ENCODE assay signal across 23 cellular contexts in genomic region chr3:145673790-145674189, GRCh38.
A peak's percentile ranks its signal among the peaks of the same experiment; 100 is the strongest.
DNase-seq lines count a peak whose midpoint lies in the region; ATAC-seq and TF ChIP-seq lines count a peak whose summit lies in the region.
"Had no signal": no experiment of that assay in that cellular context is flagged by ENCODE, and none has a peak within 500 bp of the region (broad histone marks: within the 10 kb centered on the region; RNA-seq: fewer than 3 reads in every experiment).

No MANE protein-coding gene starts in this region.

- CTCF ChIA-PET in A673 (lab: Charles Lee), result no interaction called here
- CTCF ChIA-PET in OCI-LY7 (lab: Charles Lee; ENCODE audit: unreplicated experiment), result no interaction called here

- no peak overlapping the region for H3K27ac ChIP-seq in A673 (ENCODE audit: low read depth, low read length, poor library complexity, severe bottlenecking)
- no peak overlapping the region for H3K27ac ChIP-seq in OCI-LY7 (ENCODE audit: low read depth, low read length, poor library complexity, severe bottlenecking)
- no peak overlapping the region for H3K27ac ChIP-seq in mesenchymal stem cell (ENCODE audit: low read length, poor library complexity, severe bottlenecking)
- H3K27ac ChIP-seq: BLaER1 treated with 17β-estradiol and CSF1 and Interleukin-3, amounts not matched to agents 10 nM and 100 nM; Peyer's patch; SK-N-MC had no signal

- H3K14ac ChIP-seq in mesenchymal stem cell (ENCODE audit: low read length in 2 of 2), result peak overlapping the region in 1 of 2 experiments; percentile 11

- peak; percentile 3 for DNase-seq in A673 (ENCODE audit: low spot score)
- no peak for DNase-seq in OCI-LY7 (ENCODE audit: low spot score)
- no peak for DNase-seq in mesenchymal stem cell
- no peak for DNase-seq in cerebellar nuclear complex (lab: John Stamatoyannopoulos, UW)
- DNase-seq: CD4-positive, alpha-beta memory T cell; COR-L47; Karpas-422; NCI-H1092; NCI-H1417 treated with DMSO at 0.1 percent for 48 hours; NCI-H187 treated with DMSO at 0.1 percent for 48 hours; NCI-H2107; NCI-H446 treated with DMSO at 0.1 percent for 48 hours; NCI-H526; Peyer's patch; SHP77 treated with DMSO at 0.1 percent for 48 hours had no signal

- no peak overlapping the region for H2AK5ac ChIP-seq in mesenchymal stem cell (ENCODE audit: low read length, severe bottlenecking)

- POLR2A ChIA-PET in A673 (lab: Charles Lee; ENCODE audit: low non-redundant PET), result no interaction called here
- POLR2A ChIA-PET in OCI-LY7 (lab: Charles Lee), result interaction anchor here (0.7 to 0.9 kb wide), 2 partner anchors 17 to 1475 kb away, joined by 3 read pairs; no protein-coding TSS in a partner anchor

- ATAC-seq in GM18520 (IDR thresholded peaks at IDR 0.05; ENCODE audit: unreplicated experiment), result no peak
- ATAC-seq in HG03139 (IDR thresholded peaks at IDR 0.05; ENCODE audit: unreplicated experiment), result no peak
- ATAC-seq: GM12878, HCT116, HepG2 had no signal

- no peak overlapping the region for H2BK12ac ChIP-seq in mesenchymal stem cell (ENCODE audit: low read length in 2 of 2)

- no peaks in the 10 kb centered on the region for H3K9me2 ChIP-seq in OCI-LY7 (ENCODE audit: insufficient read depth, low read length)

- H3K36me3 ChIP-seq in A673 (ENCODE audit: insufficient read depth, low read length, poor library complexity, severe bottlenecking) (no peaks in the 10 kb centered on the region), OCI-LY7 (ENCODE audit: insufficient read depth, low read length) (no peaks in the 10 kb centered on the region), mesenchymal stem cell (ENCODE audit: control insufficient read depth in 1 of 2, insufficient read depth in 2 of 2, low read depth in 1 of 2, low read length in 2 of 2) (no peaks in the 10 kb centered on the region), neuron (ENCODE audit: insufficient read depth, low read length) (no peaks in the 10 kb centered on the region)
- H3K36me3 ChIP-seq: BLaER1 treated with 17β-estradiol and CSF1 and Interleukin-3, amounts not matched to agents 10 nM and 100 nM; Peyer's patch had no signal

- TF ChIP-seq CTCF in A673 (conservative IDR thresholded peaks at IDR 0.05; ENCODE audit: low read depth, low read length) (no peak), OCI-LY7 (conservative IDR thresholded peaks at IDR 0.05; ENCODE audit: low read length) (no peak)

- no peak overlapping the region for H3K9ac ChIP-seq in mesenchymal stem cell (ENCODE audit: low read length)
- H3K9ac ChIP-seq: BLaER1 treated with 17β-estradiol and CSF1 and Interleukin-3, amounts not matched to agents 10 nM and 100 nM had no signal

- H3K18ac ChIP-seq in mesenchymal stem cell (ENCODE audit: low read depth in 1 of 2, low read length in 2 of 2), result peak overlapping the region in 1 of 2 experiments; percentile 40

- 77% methylated on average over 1 of the region's 2 CpGs for WGBS in mesenchymal stem cell

- no peaks in the 10 kb centered on the region for H4K20me1 ChIP-seq in OCI-LY7 (ENCODE audit: insufficient read depth, low read length)
- H4K20me1 ChIP-seq: BLaER1 treated with 17β-estradiol and CSF1 and Interleukin-3, amounts not matched to agents 10 nM and 100 nM had no signal

- H3K4ac ChIP-seq in mesenchymal stem cell (ENCODE audit: low read depth in 1 of 2, low read length in 2 of 2), result no peak overlapping the region

- no peaks in the 10 kb centered on the region for H3K79me1 ChIP-seq in mesenchymal stem cell (replicated peaks; ENCODE audit: low read length, poor library complexity, severe bottlenecking)

- H3K4me1 ChIP-seq in A673 (ENCODE audit: insufficient read depth, low read length, poor library complexity, severe bottlenecking) (no peaks in the 10 kb centered on the region), OCI-LY7 (ENCODE audit: insufficient read depth, low read length, poor library complexity, severe bottlenecking) (no peaks in the 10 kb centered on the region), mesenchymal stem cell (ENCODE audit: control insufficient read depth, insufficient read depth, low read depth, low read length) (no peaks in the 10 kb centered on the region), neuron (ENCODE audit: insufficient read depth, low read length) (peaks cover 7% of the 10 kb centered on the region)
- H3K4me1 ChIP-seq: BLaER1 treated with 17β-estradiol and CSF1 and Interleukin-3, amounts not matched to agents 10 nM and 100 nM; Peyer's patch had no signal

- no peaks in the 10 kb centered on the region for H3K9me3 ChIP-seq in A673 (ENCODE audit: low read depth, low read length, poor library complexity, severe bottlenecking)
- H3K9me3 ChIP-seq in OCI-LY7 (ENCODE audit: low read length), result no peaks in the 10 kb centered on the region
- no peaks in the 10 kb centered on the region for H3K9me3 ChIP-seq in mesenchymal stem cell (ENCODE audit: control insufficient read depth, low read length)
- no peaks in the 10 kb centered on the region for H3K9me3 ChIP-seq in neuron (ENCODE audit: low read length)
- H3K9me3 ChIP-seq: BLaER1 treated with 17β-estradiol and CSF1 and Interleukin-3, amounts not matched to agents 10 nM and 100 nM; Peyer's patch had no signal

- H3K23ac ChIP-seq in mesenchymal stem cell (ENCODE audit: low read length in 2 of 2), result no peak overlapping the region

- H3K4me2 ChIP-seq in OCI-LY7 (ENCODE audit: low read length), result no peak overlapping the region
- H3K4me2 ChIP-seq in mesenchymal stem cell (ENCODE audit: low read length, poor library complexity, severe bottlenecking), result no peak overlapping the region
- H3K4me2 ChIP-seq: BLaER1 treated with 17β-estradiol and CSF1 and Interleukin-3, amounts not matched to agents 10 nM and 100 nM had no signal

- no peak overlapping the region for H2BK120ac ChIP-seq in mesenchymal stem cell (ENCODE audit: low read depth, low read length)

- no peak overlapping the region for H4K8ac ChIP-seq in mesenchymal stem cell (ENCODE audit: low read length)

- no peaks in the 10 kb centered on the region for H3K27me3 ChIP-seq in A673 (replicated peaks; ENCODE audit: insufficient read depth, low read depth, low read length, poor library complexity)
- H3K27me3 ChIP-seq in mesenchymal stem cell (ENCODE audit: control insufficient read depth in 1 of 2, insufficient read depth in 1 of 2, low read length in 2 of 2), result no peaks in the 10 kb centered on the region
- H3K27me3 ChIP-seq in neuron (ENCODE audit: insufficient read depth, low read length), result no peaks in the 10 kb centered on the region
- H3K27me3 ChIP-seq: BLaER1 treated with 17β-estradiol and CSF1 and Interleukin-3, amounts not matched to agents 10 nM and 100 nM; Peyer's patch had no signal

- H2BK5ac ChIP-seq in mesenchymal stem cell (ENCODE audit: low read depth, low read length, poor library complexity, severe bottlenecking), result no peak overlapping the region

- no peak overlapping the region for H2BK15ac ChIP-seq in mesenchymal stem cell (ENCODE audit: low read depth, poor library complexity, severe bottlenecking)

- intact Hi-C loops in A673 (cut with micrococcal nuclease; ENCODE audit: unreplicated experiment) (no loop called here), OCI-LY7 (cut with micrococcal nuclease; ENCODE audit: unreplicated experiment) (no loop called here)

- H2AFZ ChIP-seq in OCI-LY7 (ENCODE audit: low read length), result peak overlapping the region; percentile 64; the same call in 1 of the 2 replicates
- peak overlapping the region; percentile 71 for H2AFZ ChIP-seq in mesenchymal stem cell (ENCODE audit: low read depth, low read length)
- H2AFZ ChIP-seq in neuron (ENCODE audit: low read depth, low read length), result peak overlapping the region; percentile 32

- BruUV-seq in A673 (replicated peaks; lab: Mats Ljungman, UMichigan) (no TSS peak), OCI-LY7 (replicated peaks; lab: Mats Ljungman, UMichigan) (no TSS peak)

- H3K4me3 ChIP-seq in A673 (ENCODE audit: low read depth, low read length, poor library complexity, severe bottlenecking) (no peak overlapping the region), OCI-LY7 (ENCODE audit: low read depth, low read length, poor library complexity, severe bottlenecking) (no peak overlapping the region), mesenchymal stem cell (ENCODE audit: insufficient read depth in 1 of 2, low read depth in 1 of 2, low read length in 2 of 2) (no peak overlapping the region), neuron (ENCODE audit: low read length) (peak overlapping the region; percentile 22)
- H3K4me3 ChIP-seq: BLaER1 treated with 17β-estradiol and CSF1 and Interleukin-3, amounts not matched to agents 10 nM and 100 nM; GM12878; Peyer's patch; SK-N-MC had no signal

- no peaks in the 10 kb centered on the region for H3K79me2 ChIP-seq in OCI-LY7 (ENCODE audit: insufficient read depth, low read depth, low read length)

- H4K91ac ChIP-seq in mesenchymal stem cell (ENCODE audit: low read length), result no peak overlapping the region
